Comparison of ENCODE assay signal across 11 cellular contexts in the genomic region with DNA sequence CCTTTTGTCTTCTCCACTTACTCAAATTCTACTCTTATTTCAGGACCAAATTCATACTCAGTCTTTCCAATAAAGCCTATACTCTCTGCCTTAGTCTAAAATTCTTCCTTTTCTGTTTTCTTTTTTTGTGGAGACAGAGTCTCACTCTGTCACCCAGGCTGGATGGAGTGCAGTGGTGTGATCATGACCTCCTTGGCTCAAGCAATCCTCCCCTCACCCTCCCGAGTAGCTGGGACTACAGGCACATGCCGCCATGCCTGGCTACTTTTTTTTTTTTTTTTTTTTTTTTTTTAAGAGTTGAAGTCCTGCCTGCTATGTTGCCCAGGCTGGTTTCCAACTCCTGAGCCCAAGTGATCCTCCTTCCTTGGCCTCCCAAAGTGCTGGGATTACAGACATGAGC.
"Had no signal": no experiment of that assay in that cellular context is flagged by ENCODE, and none has a peak within 500 bp of the region (broad histone marks: within the 10 kb centered on the region; RNA-seq: fewer than 3 reads in every experiment).

No MANE protein-coding gene starts in this region.

- ATAC-seq: activated T-cell treated with anti-CD3 and anti-CD28 coated beads, Interleukin-2, amount 50 U/mL, for 4 hours; left colon; T-cell had no signal

- H3K4me3 Mint-ChIP-seq: activated T-cell treated with anti-CD3 and anti-CD28 coated beads, Interleukin-2, amount 50 U/mL, for 4 hours had no signal

- H3K27ac ChIP-seq: cardiac muscle cell, esophagus squamous epithelium, skin epidermis, thyroid gland had no signal

- H3K27me3 Mint-ChIP-seq: T-cell had no signal

- H3K36me3 ChIP-seq: thyroid gland had no signal

- DNase-seq: activated CD4-positive, alpha-beta T cell treated with anti-CD3 and anti-CD28 coated beads for 48 hours; activated T-cell treated with anti-CD3 and anti-CD28 coated beads, Interleukin-2, amount 50 U/mL, for 4 hours; esophagus squamous epithelium; foreskin fibroblast; head of caudate nucleus; left colon; mesenchymal stem cell; T-cell had no signal

- H3K9me3 Mint-ChIP-seq: activated T-cell treated with anti-CD3 and anti-CD28 coated beads, Interleukin-2, amount 50 U/mL, for 4 hours; T-cell had no signal

- H3K27me3 ChIP-seq: cardiac muscle cell, esophagus squamous epithelium, thyroid gland had no signal

- H3K9me3 ChIP-seq: esophagus squamous epithelium, thyroid gland had no signal

- H3K4me3 ChIP-seq: cardiac muscle cell, esophagus squamous epithelium, skin epidermis, thyroid gland had no signal
